Comparison of ENCODE assay signal across 1 cellular context in genomic region chr17:58516644-58517377, GRCh38.
A peak's percentile ranks its signal among the peaks of the same experiment; 100 is the strongest.
TF ChIP-seq lines count a peak whose summit lies in the region.

No MANE protein-coding gene starts in this region.

TF ChIP-seq in liver, 16 proteins besides CTCF, POLR2A, EP300 and RAD21 (continued from another document):
- peak; percentile 49 for TF ChIP-seq MAX (IDR thresholded peaks at IDR 0.05)
- TF ChIP-seq FOXA1 (IDR thresholded peaks at IDR 0.05): peak; percentile 43
- TF ChIP-seq ATF3 (IDR thresholded peaks at IDR 0.05): no peak
- TF ChIP-seq TAF1 (conservative IDR thresholded peaks at IDR 0.05): no peak
- TF ChIP-seq HNF4G (IDR thresholded peaks at IDR 0.05): peak; percentile 85
- peak; percentile 74 to 78 for TF ChIP-seq RXRA (IDR thresholded peaks at IDR 0.05)
- TF ChIP-seq YY1 (IDR thresholded peaks at IDR 0.05): peak; percentile 63
- TF ChIP-seq JUND (IDR thresholded peaks at IDR 0.05): no peak
- peak; percentile 95 to 96 for TF ChIP-seq HNF4A (conservative IDR thresholded peaks at IDR 0.05)
- no peak for TF ChIP-seq NR2F2 (IDR thresholded peaks at IDR 0.05)
- TF ChIP-seq SP1 (IDR thresholded peaks at IDR 0.05): peak; percentile 85
- TF ChIP-seq FOXA2 (IDR thresholded peaks at IDR 0.05): no peak
- no peak for TF ChIP-seq GABPA (IDR thresholded peaks at IDR 0.05 in 1 of 2, conservative IDR thresholded peaks at IDR 0.05 in 1 of 2)
